10 cellular contexts compared by ENCODE assay signal in the genomic region with DNA sequence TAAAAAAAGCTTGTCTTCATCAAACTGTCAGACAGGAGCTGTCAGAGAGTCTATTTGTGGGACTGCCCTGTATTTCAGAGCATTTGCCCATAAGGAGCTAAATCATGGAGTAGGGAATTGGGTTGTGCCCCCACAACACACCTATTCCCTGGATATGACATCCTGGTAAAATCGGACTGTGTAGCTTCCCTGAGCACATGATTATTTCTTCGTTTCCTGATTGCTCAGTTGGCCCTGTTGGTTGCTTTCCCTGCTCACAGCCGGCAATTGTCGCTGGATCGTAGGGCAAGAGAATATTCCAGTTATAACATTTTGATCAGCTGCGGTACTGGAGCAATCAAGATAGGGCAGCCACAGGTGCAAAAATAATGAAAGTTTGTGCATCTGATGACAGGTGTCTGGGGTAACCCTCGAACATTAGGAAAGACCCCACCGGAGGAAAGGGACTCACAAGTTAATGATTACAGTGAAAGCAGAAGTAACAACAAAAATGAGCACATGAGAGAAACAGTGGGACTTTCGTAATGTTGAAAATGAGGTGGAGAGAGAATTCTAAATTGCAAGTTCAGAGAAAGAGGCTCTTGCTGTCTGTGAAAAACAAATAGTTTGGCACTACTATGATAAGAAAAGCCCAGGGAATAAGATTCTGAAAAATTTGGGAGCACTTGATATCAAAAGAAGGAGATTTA. TPM values are rescaled to one million over a fixed set of nuclear protein-coding genes. Genes with fewer than 3 reads are reported as not detected.
DNase-seq lines count a peak whose midpoint lies in the region; ATAC-seq and TF ChIP-seq lines count a peak whose summit lies in the region.
"Had no signal": no experiment of that assay in that cellular context is flagged by ENCODE, and none has a peak within 500 bp of the region (broad histone marks: within the 10 kb centered on the region; RNA-seq: fewer than 3 reads in every experiment).

No MANE protein-coding gene starts in this region.

- CTCF ChIA-PET in MCF 10A (lab: Yijun Ruan, JAX) (interaction anchor here (0.7 to 1.5 kb wide), 4 partner anchors 14 to 375 kb away, joined by 3 to 8 read pairs (median 4); no protein-coding TSS in a partner anchor), mammary epithelial cell (lab: Charles Lee; ENCODE audit: low non-redundant PET) (no interaction called here)

- H3K9ac ChIP-seq in mammary epithelial cell (ENCODE audit: insufficient read depth, low read length) (no peak overlapping the region), colonic mucosa (ENCODE audit: low read depth in 2 of 2, low read length in 2 of 2) (peak overlapping the region; percentile 8 to 79)

- in situ Hi-C loops in mammary epithelial cell (cut with MboI; ENCODE audit: low sequenced_read_pairs in 2 of 2): no loop called here

- WGBS in mammary epithelial cell (ENCODE audit: low coverage, missing lambda C conversion rate): 93% methylated on average over 9 of the region's 9 CpGs

- peak; percentile 76 for ATAC-seq in HG03108 (IDR thresholded peaks at IDR 0.05; ENCODE audit: unreplicated experiment)
- ATAC-seq: K562 had no signal

- H3K27ac Mint-ChIP-seq in MCF 10A (ENCODE audit: low read depth, unreplicated experiment): peak overlapping the region; percentile 86
- peak overlapping the region; percentile 64 for H3K27ac Mint-ChIP-seq in type B pancreatic cell

- no peaks in the 10 kb centered on the region for H3K27me3 Mint-ChIP-seq in MCF 10A (ENCODE audit: insufficient read depth, unreplicated experiment)
- no peaks in the 10 kb centered on the region for H3K27me3 Mint-ChIP-seq in type B pancreatic cell

- H3K27me3 ChIP-seq in mammary epithelial cell (ENCODE audit: insufficient read depth, low read length) (no peaks in the 10 kb centered on the region), colonic mucosa (no peaks in the 10 kb centered on the region)
- H3K27me3 ChIP-seq: SJSA1 had no signal

- H3K4me3 ChIP-seq in mammary epithelial cell (replicated peaks in 1 of 3; ENCODE audit: insufficient read depth in 1 of 3, low read depth in 2 of 3, low read length in 3 of 3): no peak overlapping the region
- no peak overlapping the region for H3K4me3 ChIP-seq in colonic mucosa
- H3K4me3 ChIP-seq: K562, SJSA1 had no signal

- BruUV-seq in MCF 10A (replicated peaks; lab: Mats Ljungman, UMichigan) (no TSS peak), mammary epithelial cell (replicated peaks; lab: Mats Ljungman, UMichigan) (no TSS peak)

- POLR2A ChIA-PET in MCF 10A (lab: Yijun Ruan, JAX): interaction anchor here (0.8 to 2.3 kb wide), 8 partner anchors 9 to 328 kb away, joined by 3 to 11 read pairs (median 4); no protein-coding TSS in a partner anchor

- H4K20me1 ChIP-seq in mammary epithelial cell (ENCODE audit: insufficient read depth, low read length): no peaks in the 10 kb centered on the region

- intact Hi-C loops in MCF 10A (cut with micrococcal nuclease) (no loop called here), mammary epithelial cell (cut with micrococcal nuclease) (no loop called here), colonic mucosa (cut with DNase I) (no loop called here)

- H3K36me3 ChIP-seq in mammary epithelial cell (ENCODE audit: insufficient read depth, low read length): no peaks in the 10 kb centered on the region
- no peaks in the 10 kb centered on the region for H3K36me3 ChIP-seq in colonic mucosa
- H3K36me3 ChIP-seq: SJSA1 had no signal

- H3K27ac ChIP-seq in mammary epithelial cell (ENCODE audit: insufficient read depth, low read depth, low read length) (no peak overlapping the region), colonic mucosa (peak overlapping the region; percentile 85)
- H3K27ac ChIP-seq: SJSA1 had no signal

- H3K4me1 Mint-ChIP-seq in MCF 10A (ENCODE audit: insufficient read depth, unreplicated experiment) (peaks cover 31% of the 10 kb centered on the region), type B pancreatic cell (ENCODE audit: unreplicated experiment) (peaks cover 18% of the 10 kb centered on the region)

- H3K4me2 ChIP-seq in mammary epithelial cell (ENCODE audit: insufficient read depth, low read depth, low read length): no peak overlapping the region

- H3K9me3 ChIP-seq in mammary epithelial cell (replicated peaks; ENCODE audit: insufficient read depth, low read length) (no peaks in the 10 kb centered on the region), colonic mucosa (no peaks in the 10 kb centered on the region)
- H3K9me3 ChIP-seq: SJSA1 had no signal

- no peaks in the 10 kb centered on the region for H3K36me3 Mint-ChIP-seq in MCF 10A (ENCODE audit: insufficient read depth, unreplicated experiment)
- H3K36me3 Mint-ChIP-seq in type B pancreatic cell: no peaks in the 10 kb centered on the region

- TF ChIP-seq CTCF in MCF 10A (IDR thresholded peaks at IDR 0.05; ENCODE audit: unreplicated experiment) (no peak), mammary epithelial cell (conservative IDR thresholded peaks at IDR 0.05 in 1 of 2, IDR thresholded peaks at IDR 0.05 in 1 of 2; ENCODE audit: extremely low read depth in 1 of 2, insufficient read depth in 1 of 2, low read depth in 1 of 2, low read length in 2 of 2) (no peak), colonic mucosa (IDR thresholded peaks at IDR 0.05) (no peak), type B pancreatic cell (conservative IDR thresholded peaks at IDR 0.05) (no peak)

- dilution Hi-C loops in mammary epithelial cell (cut with HindIII; ENCODE audit: low sequenced_read_pairs): loop anchor here (5.0 kb wide), 1 partner anchor 48 kb away; no protein-coding TSS in a partner anchor

- peak overlapping the region; percentile 5 for H3K4me3 Mint-ChIP-seq in MCF 10A (ENCODE audit: unreplicated experiment)
- peak overlapping the region; percentile 30 for H3K4me3 Mint-ChIP-seq in type B pancreatic cell

- no peaks in the 10 kb centered on the region for H3K79me2 ChIP-seq in mammary epithelial cell (ENCODE audit: insufficient read depth, low read length)

- H3K4me1 ChIP-seq in mammary epithelial cell (ENCODE audit: insufficient read depth, low read length): peaks cover 4% of the 10 kb centered on the region
- no peaks in the 10 kb centered on the region for H3K4me1 ChIP-seq in colonic mucosa

- H3K9me3 Mint-ChIP-seq in MCF 10A (ENCODE audit: unreplicated experiment) (no peaks in the 10 kb centered on the region), type B pancreatic cell (no peaks in the 10 kb centered on the region)

- DNase-seq in MCF 10A (ENCODE audit: unreplicated experiment) (no peak), mammary epithelial cell (no peak), colonic mucosa (peak; percentile 56), type B pancreatic cell (ENCODE audit: extremely low spot score, unreplicated experiment) (no peak), NCI-H1417 (lab: John Stamatoyannopoulos, UW) (no peak), inferior parietal cortex (ENCODE audit: extremely low spot score) (no peak), hypothalamus (lab: John Stamatoyannopoulos, UW) (no peak)

- no peak overlapping the region for H2AFZ ChIP-seq in mammary epithelial cell (ENCODE audit: low read depth, low read length)

RNA-seq across cellular contexts. Expression of gene MAB21L3, which starts 0.5 kb away (rescaled TPM):
- 2.5 and 2.8 TPM in 2 replicates for total RNA-seq in MCF 10A (2022)
- total RNA-seq in mammary epithelial cell: 1 to 10 TPM; 1.0 to 1.4 TPM
- polyA plus RNA-seq in mammary epithelial cell: 0.23 TPM
- not detected for polyA minus RNA-seq in mammary epithelial cell
- total RNA-seq in colonic mucosa: 1 to 10 TPM; 3.9 to 4.5 TPM
- 0.40 TPM in 1 of 2 replicates, not detected in the other for total RNA-seq in type B pancreatic cell (ENCODE audit: low replicate concordance)
- total RNA-seq: K562, SJSA1 had no signal
- polyA plus RNA-seq: K562 had no signal
